8 cellular contexts compared by ENCODE assay signal in the genomic region with DNA sequence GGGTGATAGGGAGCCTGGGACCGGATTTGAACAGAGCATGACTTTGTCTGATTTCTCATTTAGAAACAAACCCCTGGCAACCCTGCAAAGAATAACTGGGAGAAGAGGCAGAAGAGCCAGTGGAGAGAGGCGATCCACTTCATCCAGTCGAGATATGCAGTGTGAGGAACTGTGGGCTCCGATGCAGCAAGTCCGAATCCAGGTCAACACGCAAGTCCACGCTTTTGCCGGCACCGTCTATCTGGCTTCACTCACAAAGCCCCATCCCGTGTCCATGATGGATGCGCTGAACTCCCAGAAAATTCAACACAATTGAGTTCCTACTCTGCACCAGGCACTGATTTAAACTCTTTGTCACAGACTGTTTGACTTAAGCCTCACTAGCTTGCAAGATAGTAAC.
"Had no signal": no experiment of that assay in that cellular context is flagged by ENCODE, and none has a peak within 500 bp of the region (broad histone marks: within the 10 kb centered on the region; RNA-seq: fewer than 3 reads in every experiment).

No MANE protein-coding gene starts in this region.

- H3K4me1 ChIP-seq: HAP-1 had no signal

- ATAC-seq: HCT116, HepG2, K562 had no signal

- FAIRE-seq: HepG2, K562 had no signal

- H3K27ac Mint-ChIP-seq: GM23338, HFFc6 had no signal

- H2AFZ ChIP-seq: GM23338 had no signal

- H3K4me3 ChIP-seq: GM23338, HAP-1, K562 had no signal

- H3K27ac ChIP-seq: HL-60 had no signal

- H3K4me3 Mint-ChIP-seq: GM23338, HFFc6 had no signal

- H3K9me3 ChIP-seq: HAP-1 had no signal

- H3K4me2 ChIP-seq: GM23338 had no signal

- H3K9me3 Mint-ChIP-seq: GM23338 had no signal

- H3K36me3 ChIP-seq: HAP-1 had no signal

- DNase-seq: H7, HFFc6 had no signal
